In the genomic region with DNA sequence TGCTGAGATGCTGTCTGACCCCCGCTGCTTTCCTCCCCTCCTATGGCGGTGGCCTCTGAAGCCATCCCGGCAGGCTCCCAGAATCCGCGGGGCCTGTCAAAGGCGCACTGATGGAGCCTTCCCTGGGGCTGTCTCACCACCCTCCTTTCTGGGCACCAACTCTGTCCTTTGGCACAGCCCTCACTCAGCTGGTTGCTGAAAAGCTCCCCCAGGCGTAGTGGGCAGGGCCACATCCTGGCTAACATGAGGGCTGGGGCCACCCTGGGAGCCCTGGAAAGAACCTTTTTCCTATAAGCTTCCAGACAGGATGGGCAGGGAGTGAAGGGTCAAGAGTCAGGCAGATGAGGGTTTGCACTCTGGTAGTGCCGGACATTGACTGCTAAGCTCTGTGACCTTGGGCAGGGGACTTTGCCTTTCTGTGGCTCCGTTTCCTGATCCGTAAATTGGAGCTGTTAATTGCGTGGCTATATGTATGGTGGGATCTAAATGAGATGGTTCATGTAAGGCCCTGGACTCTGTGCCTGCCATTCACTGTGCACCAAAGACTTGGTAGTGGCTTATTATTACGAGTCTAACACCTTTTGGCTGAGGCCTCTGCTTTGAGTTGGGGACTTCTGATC, we compare ENCODE assay signal across 1 cellular context.
TF ChIP-seq lines count a peak whose summit lies in the region.

No MANE protein-coding gene starts in this region.

TF ChIP-seq in WTC11, 78 proteins besides CTCF, POLR2A, EP300 and RAD21 (continued from another document):
- TF ChIP-seq, protein P1, sequence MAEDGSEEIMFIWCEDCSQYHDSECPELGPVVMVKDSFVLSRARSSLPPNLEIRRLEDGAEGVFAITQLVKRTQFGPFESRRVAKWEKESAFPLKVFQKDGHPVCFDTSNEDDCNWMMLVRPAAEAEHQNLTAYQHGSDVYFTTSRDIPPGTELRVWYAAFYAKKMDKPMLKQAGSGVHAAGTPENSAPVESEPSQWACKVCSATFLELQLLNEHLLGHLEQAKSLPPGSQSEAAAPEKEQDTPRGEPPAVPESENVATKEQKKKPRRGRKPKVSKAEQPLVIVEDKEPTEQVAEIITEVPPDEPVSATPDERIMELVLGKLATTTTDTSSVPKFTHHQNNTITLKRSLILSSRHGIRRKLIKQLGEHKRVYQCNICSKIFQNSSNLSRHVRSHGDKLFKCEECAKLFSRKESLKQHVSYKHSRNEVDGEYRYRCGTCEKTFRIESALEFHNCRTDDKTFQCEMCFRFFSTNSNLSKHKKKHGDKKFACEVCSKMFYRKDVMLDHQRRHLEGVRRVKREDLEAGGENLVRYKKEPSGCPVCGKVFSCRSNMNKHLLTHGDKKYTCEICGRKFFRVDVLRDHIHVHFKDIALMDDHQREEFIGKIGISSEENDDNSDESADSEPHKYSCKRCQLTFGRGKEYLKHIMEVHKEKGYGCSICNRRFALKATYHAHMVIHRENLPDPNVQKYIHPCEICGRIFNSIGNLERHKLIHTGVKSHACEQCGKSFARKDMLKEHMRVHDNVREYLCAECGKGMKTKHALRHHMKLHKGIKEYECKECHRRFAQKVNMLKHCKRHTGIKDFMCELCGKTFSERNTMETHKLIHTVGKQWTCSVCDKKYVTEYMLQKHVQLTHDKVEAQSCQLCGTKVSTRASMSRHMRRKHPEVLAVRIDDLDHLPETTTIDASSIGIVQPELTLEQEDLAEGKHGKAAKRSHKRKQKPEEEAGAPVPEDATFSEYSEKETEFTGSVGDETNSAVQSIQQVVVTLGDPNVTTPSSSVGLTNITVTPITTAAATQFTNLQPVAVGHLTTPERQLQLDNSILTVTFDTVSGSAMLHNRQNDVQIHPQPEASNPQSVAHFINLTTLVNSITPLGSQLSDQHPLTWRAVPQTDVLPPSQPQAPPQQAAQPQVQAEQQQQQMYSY (CRISPR knock-in tag; IDR thresholded peaks at IDR 0.05), result no peak
